Comparison of ENCODE assay signal across 1 cellular context in the genomic region with DNA sequence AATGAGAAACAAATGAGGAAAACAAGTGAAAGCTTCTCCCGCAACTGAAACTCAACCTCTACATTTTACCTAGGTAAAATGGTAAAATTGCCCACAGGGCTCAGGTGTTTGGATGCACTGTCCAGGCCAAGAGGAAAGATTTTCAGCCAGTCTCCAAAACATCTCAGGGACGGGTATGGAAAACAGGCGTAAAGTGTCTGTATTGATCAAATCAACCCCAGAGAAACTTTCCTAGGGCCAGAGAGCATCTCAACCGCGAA.
TF ChIP-seq lines count a peak whose summit lies in the region.

No MANE protein-coding gene starts in this region.

TF ChIP-seq in SK-N-SH treated with all-trans-retinoic acid at 6 μM for 48 hours, 23 proteins besides CTCF, POLR2A, EP300 and RAD21 (continued from another document):
- TF ChIP-seq CSDC2 (CRISPR knock-in tag; IDR thresholded peaks at IDR 0.05) (no peak), ISL1 (CRISPR knock-in tag; IDR thresholded peaks at IDR 0.05) (no peak), ZNF8 (CRISPR knock-in tag; IDR thresholded peaks at IDR 0.05) (no peak), ZNF70 (CRISPR knock-in tag; IDR thresholded peaks at IDR 0.05) (no peak), ZNF565 (CRISPR knock-in tag; conservative IDR thresholded peaks at IDR 0.05; ENCODE audit: low read depth) (no peak)
- TF ChIP-seq, protein P1, sequence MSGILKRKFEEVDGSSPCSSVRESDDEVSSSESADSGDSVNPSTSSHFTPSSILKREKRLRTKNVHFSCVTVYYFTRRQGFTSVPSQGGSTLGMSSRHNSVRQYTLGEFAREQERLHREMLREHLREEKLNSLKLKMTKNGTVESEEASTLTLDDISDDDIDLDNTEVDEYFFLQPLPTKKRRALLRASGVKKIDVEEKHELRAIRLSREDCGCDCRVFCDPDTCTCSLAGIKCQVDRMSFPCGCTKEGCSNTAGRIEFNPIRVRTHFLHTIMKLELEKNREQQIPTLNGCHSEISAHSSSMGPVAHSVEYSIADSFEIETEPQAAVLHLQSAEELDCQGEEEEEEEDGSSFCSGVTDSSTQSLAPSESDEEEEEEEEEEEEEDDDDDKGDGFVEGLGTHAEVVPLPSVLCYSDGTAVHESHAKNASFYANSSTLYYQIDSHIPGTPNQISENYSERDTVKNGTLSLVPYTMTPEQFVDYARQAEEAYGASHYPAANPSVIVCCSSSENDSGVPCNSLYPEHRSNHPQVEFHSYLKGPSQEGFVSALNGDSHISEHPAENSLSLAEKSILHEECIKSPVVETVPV (CRISPR knock-in tag; IDR thresholded peaks at IDR 0.05), result no peak
TF ChIP-seq in SK-N-SH treated with all-trans-retinoic acid at 6 μM for 48 hours: peak in this region for 0.
